In genomic region chr1:59014827-59015226, GRCh38 we compare ENCODE assay signal across 20 cellular contexts.
DNase-seq lines count a peak whose midpoint lies in the region; ATAC-seq and TF ChIP-seq lines count a peak whose summit lies in the region.
"Had no signal": no experiment of that assay in that cellular context is flagged by ENCODE, and none has a peak within 500 bp of the region (broad histone marks: within the 10 kb centered on the region; RNA-seq: fewer than 3 reads in every experiment).

No MANE protein-coding gene starts in this region.

- no peak overlapping the region for H3K27ac ChIP-seq in GM23338 (ENCODE audit: low read depth)
- H3K27ac ChIP-seq: KMS-11 had no signal

- TF ChIP-seq CTCF in GM23338 (conservative IDR thresholded peaks at IDR 0.05; ENCODE audit: low read depth in 2 of 2) (no peak), activated B cell treated with CpG ODN at 0.5 μM for 24 hours (IDR thresholded peaks at IDR 0.05) (no peak)

- no peaks in the 10 kb centered on the region for H4K20me1 ChIP-seq in GM23338 (replicated peaks; ENCODE audit: insufficient read depth)

- CTCF ChIA-PET in activated B cell treated with CpG ODN at 0.5 μM for 24 hours (lab: Charles Lee), result no interaction called here

- H3K4me3 ChIP-seq in GM23338, result no peak overlapping the region
- H3K4me3 ChIP-seq: lung had no signal

- H3K27me3 ChIP-seq in GM23338 (ENCODE audit: insufficient read depth), result no peaks in the 10 kb centered on the region
- H3K27me3 ChIP-seq: ascending aorta had no signal

- no peaks in the 10 kb centered on the region for H3K36me3 ChIP-seq in GM23338 (ENCODE audit: insufficient read depth)
- H3K36me3 ChIP-seq: ascending aorta had no signal

- DNase-seq in GM23338 (ENCODE audit: low spot score) (no peak), activated B cell treated with CpG ODN at 0.5 μM for 24 hours (no peak), memory B cell (ENCODE audit: low spot score in 2 of 2) (no peak), NCI-H1417 (lab: John Stamatoyannopoulos, UW) (no peak), NCI-H510A (lab: John Stamatoyannopoulos, UW) (no peak)
- DNase-seq in stimulated activated effector memory CD8-positive, alpha-beta T cell treated with anti-CD3 and anti-CD28 coated beads, Interleukin-12 subunit alpha, Interleukin-12 subunit beta, amount 100 ng/mL, for 72 hours (ENCODE audit: low spot score in 2 of 2), result no peak
- DNase-seq in activated T-cell treated with anti-CD3 and anti-CD28 coated beads, Interleukin-2, amount 50 U/mL, for 24 hours, result no peak
- DNase-seq: activated CD4-positive, alpha-beta T cell treated with anti-CD3 and anti-CD28 coated beads for 4 hours; activated naive CD4-positive, alpha-beta T cell treated with anti-CD3 and anti-CD28 coated beads for 36 hours; hypothalamus; kidney; naive thymus-derived CD4-positive, alpha-beta T cell; NCI-H1930; stimulated activated CD4-positive, alpha-beta T cell treated with anti-CD3 and anti-CD28 coated beads, Interleukin-4, amount 100 ng/mL, for 1 hour had no signal

- H3K9me3 Mint-ChIP-seq in GM23338 (peaks cover 10% of the 10 kb centered on the region; the same call in 2 of the 3 replicates), activated B cell treated with CpG ODN at 0.5 μM for 24 hours (no peaks in the 10 kb centered on the region), memory B cell (no peaks in the 10 kb centered on the region)
- peaks cover 5% of the 10 kb centered on the region for H3K9me3 Mint-ChIP-seq in stimulated activated effector memory CD8-positive, alpha-beta T cell treated with anti-CD3 and anti-CD28 coated beads, Interleukin-12 subunit alpha, Interleukin-12 subunit beta, amount 100 ng/mL, for 72 hours
- H3K9me3 Mint-ChIP-seq in activated T-cell treated with anti-CD3 and anti-CD28 coated beads, Interleukin-2, amount 50 U/mL, for 24 hours, result peaks cover 3% of the 10 kb centered on the region
- H3K9me3 Mint-ChIP-seq: activated naive CD4-positive, alpha-beta T cell treated with anti-CD3 and anti-CD28 coated beads for 36 hours; CD8-positive, alpha-beta T cell had no signal

- H2AFZ ChIP-seq in GM23338, result 0 out of 2 replicates have a peak overlapping the region, but pooled peaks have one; percentile 35

- H3K4me1 Mint-ChIP-seq in GM23338 (peaks cover 45% of the 10 kb centered on the region), activated B cell treated with CpG ODN at 0.5 μM for 24 hours (peaks cover 71% of the 10 kb centered on the region), memory B cell (peaks cover 27% of the 10 kb centered on the region)
- peaks cover 42% of the 10 kb centered on the region for H3K4me1 Mint-ChIP-seq in stimulated activated effector memory CD8-positive, alpha-beta T cell treated with anti-CD3 and anti-CD28 coated beads, Interleukin-12 subunit alpha, Interleukin-12 subunit beta, amount 100 ng/mL, for 72 hours
- H3K4me1 Mint-ChIP-seq in activated T-cell treated with anti-CD3 and anti-CD28 coated beads, Interleukin-2, amount 50 U/mL, for 24 hours (ENCODE audit: low read depth), result peaks cover 27% of the 10 kb centered on the region

- intact Hi-C loops in activated B cell treated with CpG ODN at 0.5 μM for 24 hours (cut with micrococcal nuclease), result no loop called here

- POLR2A ChIA-PET in activated B cell treated with CpG ODN at 0.5 μM for 24 hours (lab: Charles Lee), result interaction anchor here (0.6 to 1.6 kb wide), 3 partner anchors 9 to 231 kb away, joined by 3 to 5 read pairs (median 4); partner anchors contain the start of gene JUN

- peaks cover 26% of the 10 kb centered on the region for H3K4me1 ChIP-seq in GM23338 (ENCODE audit: insufficient read depth)

- H3K27ac Mint-ChIP-seq in GM23338, result no peak overlapping the region; the same call in 1 of the 2 replicates
- peak overlapping the region; percentile 91 for H3K27ac Mint-ChIP-seq in activated B cell treated with CpG ODN at 0.5 μM for 24 hours
- H3K27ac Mint-ChIP-seq in memory B cell, result peak overlapping the region; percentile 45
- H3K27ac Mint-ChIP-seq in stimulated activated effector memory CD8-positive, alpha-beta T cell treated with anti-CD3 and anti-CD28 coated beads, Interleukin-12 subunit alpha, Interleukin-12 subunit beta, amount 100 ng/mL, for 72 hours, result peak overlapping the region; percentile 35
- no peak overlapping the region for H3K27ac Mint-ChIP-seq in activated T-cell treated with anti-CD3 and anti-CD28 coated beads, Interleukin-2, amount 50 U/mL, for 24 hours
- H3K27ac Mint-ChIP-seq: activated naive CD4-positive, alpha-beta T cell treated with anti-CD3 and anti-CD28 coated beads for 36 hours; CD8-positive, alpha-beta T cell had no signal

- H3K4me3 Mint-ChIP-seq in GM23338 (no peak overlapping the region), activated B cell treated with CpG ODN at 0.5 μM for 24 hours (no peak overlapping the region), memory B cell (peak overlapping the region; percentile 24)
- no peak overlapping the region for H3K4me3 Mint-ChIP-seq in stimulated activated effector memory CD8-positive, alpha-beta T cell treated with anti-CD3 and anti-CD28 coated beads, Interleukin-12 subunit alpha, Interleukin-12 subunit beta, amount 100 ng/mL, for 72 hours
- no peak overlapping the region for H3K4me3 Mint-ChIP-seq in activated T-cell treated with anti-CD3 and anti-CD28 coated beads, Interleukin-2, amount 50 U/mL, for 24 hours
- H3K4me3 Mint-ChIP-seq: activated naive CD4-positive, alpha-beta T cell treated with anti-CD3 and anti-CD28 coated beads for 36 hours; CD8-positive, alpha-beta T cell; naive thymus-derived CD4-positive, alpha-beta T cell had no signal

- no peaks in the 10 kb centered on the region for H3F3A ChIP-seq in GM23338 (replicated peaks; ENCODE audit: low read depth)

- H3K4me2 ChIP-seq in GM23338, result no peak overlapping the region

- no peaks in the 10 kb centered on the region for H3K79me2 ChIP-seq in GM23338 (replicated peaks; ENCODE audit: insufficient read depth)

- peaks cover 6% of the 10 kb centered on the region for H3K27me3 Mint-ChIP-seq in GM23338 (ENCODE audit: insufficient read depth, low read depth, poor library complexity)
- H3K27me3 Mint-ChIP-seq in activated B cell treated with CpG ODN at 0.5 μM for 24 hours, result no peaks in the 10 kb centered on the region
- H3K27me3 Mint-ChIP-seq in memory B cell, result no peaks in the 10 kb centered on the region
- H3K27me3 Mint-ChIP-seq in activated T-cell treated with anti-CD3 and anti-CD28 coated beads, Interleukin-2, amount 50 U/mL, for 24 hours, result no peaks in the 10 kb centered on the region

- no peak for ATAC-seq in GM23338
- no peak for ATAC-seq in activated B cell treated with CpG ODN at 0.5 μM for 24 hours (ENCODE audit: low read depth)
- ATAC-seq in memory B cell (ENCODE audit: low read depth), result no peak
- ATAC-seq in stimulated activated effector memory CD8-positive, alpha-beta T cell treated with anti-CD3 and anti-CD28 coated beads, Interleukin-12 subunit alpha, Interleukin-12 subunit beta, amount 100 ng/mL, for 72 hours, result no peak
- ATAC-seq in GM18511 (IDR thresholded peaks at IDR 0.05; ENCODE audit: unreplicated experiment), result no peak
- ATAC-seq: CD8-positive, alpha-beta T cell; HCT116; naive thymus-derived CD4-positive, alpha-beta T cell had no signal

- H3K9me2 ChIP-seq in GM23338 (ENCODE audit: insufficient read depth), result no peaks in the 10 kb centered on the region; the same call in 1 of the 2 replicates

- H3K36me3 Mint-ChIP-seq in GM23338 (ENCODE audit: low read depth), result peaks cover 3% of the 10 kb centered on the region; the same call in 1 of the 3 replicates
- H3K36me3 Mint-ChIP-seq in activated B cell treated with CpG ODN at 0.5 μM for 24 hours (ENCODE audit: low read depth), result no peaks in the 10 kb centered on the region
- no peaks in the 10 kb centered on the region for H3K36me3 Mint-ChIP-seq in memory B cell
- no peaks in the 10 kb centered on the region for H3K36me3 Mint-ChIP-seq in stimulated activated effector memory CD8-positive, alpha-beta T cell treated with anti-CD3 and anti-CD28 coated beads, Interleukin-12 subunit alpha, Interleukin-12 subunit beta, amount 100 ng/mL, for 72 hours
- no peaks in the 10 kb centered on the region for H3K36me3 Mint-ChIP-seq in activated T-cell treated with anti-CD3 and anti-CD28 coated beads, Interleukin-2, amount 50 U/mL, for 24 hours (ENCODE audit: low read depth)
- H3K36me3 Mint-ChIP-seq: CD8-positive, alpha-beta T cell had no signal

TF ChIP-seq in GM23338, 12 proteins besides CTCF, POLR2A, EP300 and RAD21:
- TF ChIP-seq ETS1 (IDR thresholded peaks at IDR 0.05) (no peak), EZH2 (IDR thresholded peaks at IDR 0.05; ENCODE audit: low read depth, unreplicated experiment) (no peak), ZNF331 (CRISPR knock-in tag; IDR thresholded peaks at IDR 0.05; ENCODE audit: low read depth) (no peak), JUNB (IDR thresholded peaks at IDR 0.05; ENCODE audit: unreplicated experiment) (no peak)

Comparison
In these comparisons a context has a peak if more than half of its experiments do, and no peak if none do; other contexts are left out.
1. H3K27ac Mint-ChIP-seq: peak in activated B cell treated with CpG ODN at 0.5 μM for 24 hours (single experiment), memory B cell (single experiment) and stimulated activated effector memory CD8-positive, alpha-beta T cell treated with anti-CD3 and anti-CD28 coated beads, Interleukin-12 subunit alpha, Interleukin-12 subunit beta, amount 100 ng/mL, for 72 hours (single experiment); none in GM23338 (single experiment) and activated T-cell treated with anti-CD3 and anti-CD28 coated beads, Interleukin-2, amount 50 U/mL, for 24 hours (single experiment).